In the genomic region with DNA sequence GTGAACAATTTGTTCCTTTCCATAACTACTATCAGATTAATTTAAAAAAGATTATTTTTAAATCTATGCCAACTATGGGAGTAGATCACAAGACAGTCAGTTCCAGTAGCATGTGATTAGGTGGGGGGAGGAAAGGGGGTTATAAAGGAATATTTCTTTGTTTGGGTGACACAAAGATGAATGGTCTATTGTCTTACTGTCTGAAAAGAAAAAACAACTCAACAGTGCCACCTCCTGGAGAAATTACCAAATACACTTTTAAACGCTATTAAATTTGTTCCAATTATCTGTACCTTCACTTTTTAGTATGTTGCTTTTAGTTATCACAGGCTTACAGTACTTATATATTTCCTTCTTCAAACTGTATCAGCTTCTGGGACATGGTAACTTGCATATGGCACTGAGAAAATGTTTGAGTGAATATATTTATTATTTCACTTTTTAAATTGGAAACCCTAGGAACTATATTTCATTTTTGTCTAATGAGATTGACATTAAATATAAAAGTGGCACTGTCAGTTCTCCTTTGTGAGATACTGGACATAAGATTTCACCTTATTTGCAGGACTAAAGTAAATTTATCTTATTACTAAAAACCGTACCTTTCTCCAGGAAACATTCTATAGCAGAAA, we compare ENCODE assay signal across 8 cellular contexts. TPM values are rescaled to one million over a fixed set of nuclear protein-coding genes. Genes with fewer than 3 reads are reported as not detected.
DNase-seq lines count a peak whose midpoint lies in the region; ATAC-seq, FAIRE-seq and TF ChIP-seq lines count a peak whose summit lies in the region.

No MANE protein-coding gene starts in this region.

- H3K4me1 ChIP-seq in keratinocyte (ENCODE audit: control insufficient read depth, extremely low read depth, insufficient read depth, low read length): peaks cover 6% of the 10 kb centered on the region
- peaks cover 14 to 21% of the 10 kb centered on the region in 2 donors for H3K4me1 ChIP-seq in thyroid gland

- H3K79me2 ChIP-seq in keratinocyte (ENCODE audit: control insufficient read depth, insufficient read depth, low read length): no peaks in the 10 kb centered on the region

- BruUV-seq in MCF 10A (replicated peaks; lab: Mats Ljungman, UMichigan): TSS peak; percentile 5

- H2AFZ ChIP-seq in keratinocyte (ENCODE audit: control insufficient read depth, low read length): no peak overlapping the region

- H3K9me1 ChIP-seq in keratinocyte (ENCODE audit: control insufficient read depth, extremely low read depth, insufficient read depth, low read length): no peaks in the 10 kb centered on the region

- no peaks in the 10 kb centered on the region for H4K20me1 ChIP-seq in keratinocyte (ENCODE audit: control insufficient read depth, extremely low read depth, insufficient read depth, low read length)

- WGBS in thyroid gland, 2 donors: 41 to 42% methylated on average over 2 of the region's 2 CpGs

- H3K36me3 ChIP-seq in keratinocyte (ENCODE audit: control insufficient read depth in 2 of 2, extremely low read depth in 1 of 2, insufficient read depth in 2 of 2, low read length in 2 of 2) (peaks cover 0 to 7% of the 10 kb centered on the region in 2 experiments), thyroid gland (peaks cover 8 to 11% of the 10 kb centered on the region in 2 donors)

- FAIRE-seq in keratinocyte (lab: Jason Lieb, UNC): peak; percentile 55

- TF ChIP-seq POLR2A in thyroid gland (IDR thresholded peaks at IDR 0.05): no peak

- H3K4me3 ChIP-seq in keratinocyte (ENCODE audit: control insufficient read depth in 2 of 3, extremely low read depth in 1 of 3, insufficient read depth in 2 of 3, low read depth in 1 of 3, low read length in 3 of 3) (no peak overlapping the region), thyroid gland (replicated peaks in 1 of 3) (no peak overlapping the region)

- CTCF ChIA-PET in MCF 10A (lab: Yijun Ruan, JAX): interaction anchor here (0.6 to 6.5 kb wide), 43 partner anchors 7 to 313 kb away, joined by 3 to 102 read pairs (median 5); a partner anchor contains a TSS

- H3K27me3 Mint-ChIP-seq in MCF 10A (ENCODE audit: insufficient read depth, unreplicated experiment): no peaks in the 10 kb centered on the region

- H3K36me3 Mint-ChIP-seq in MCF 10A (ENCODE audit: insufficient read depth, unreplicated experiment): peaks cover 34% of the 10 kb centered on the region

- intact Hi-C loops in MCF 10A (cut with micrococcal nuclease): loop anchor here (1.0 to 10.0 kb wide), 4 partner anchors 122 to 285 kb away; a partner anchor contains a TSS
- intact Hi-C loops in thyroid gland (cut with DNase I): loop anchor here (5.0 kb wide), 1 partner anchor 117 kb away; a partner anchor contains a TSS

- H3K9ac ChIP-seq in keratinocyte (ENCODE audit: control insufficient read depth, extremely low read depth, insufficient read depth, low read length): no peak overlapping the region

- no peak overlapping the region for H3K4me2 ChIP-seq in keratinocyte (ENCODE audit: control insufficient read depth, extremely low read depth, insufficient read depth, low read depth, low read length)

- no peak overlapping the region for H3K27ac Mint-ChIP-seq in MCF 10A (ENCODE audit: low read depth, unreplicated experiment)

- dilution Hi-C loops in keratinocyte (cut with MboI; ENCODE audit: extremely low pct_ligation_motif_present, low sequenced_read_pairs): no loop called here

- H3K27ac ChIP-seq in keratinocyte (ENCODE audit: control insufficient read depth, insufficient read depth, low read length) (no peak overlapping the region), thyroid gland (no peak overlapping the region)

- no peaks in the 10 kb centered on the region for H3K9me3 Mint-ChIP-seq in MCF 10A (ENCODE audit: unreplicated experiment)

- H3K27me3 ChIP-seq in keratinocyte (ENCODE audit: control insufficient read depth, extremely low read depth, insufficient read depth, low read length) (peaks cover 12% of the 10 kb centered on the region), thyroid gland (no peaks in the 10 kb centered on the region)

- ATAC-seq in HG02678 (IDR thresholded peaks at IDR 0.05; ENCODE audit: unreplicated experiment) (no peak), GM21447 (IDR thresholded peaks at IDR 0.05; ENCODE audit: unreplicated experiment) (no peak)

- peak overlapping the region; percentile 28 for H3K4me3 Mint-ChIP-seq in MCF 10A (ENCODE audit: unreplicated experiment)

- H3K9me3 ChIP-seq in keratinocyte (ENCODE audit: control insufficient read depth, low read depth, low read length): no peaks in the 10 kb centered on the region
- no peaks in the 10 kb centered on the region for H3K9me3 ChIP-seq in thyroid gland

- DNase-seq in DMS 273 treated with DMSO at 0.1 percent for 48 hours (lab: John Stamatoyannopoulos, UW): peak; percentile 29
- peak; percentile 91 for DNase-seq in HT-29 (ENCODE audit: low spot score)
- peak; percentile 87 for DNase-seq in NCI-H82 (lab: John Stamatoyannopoulos, UW)
- DNase-seq in MCF 10A (ENCODE audit: unreplicated experiment): peak; percentile 70
- DNase-seq in keratinocyte (ENCODE audit: low read depth, low spot score): no peak
- DNase-seq in thyroid gland: no peak

- TF ChIP-seq CTCF in MCF 10A (IDR thresholded peaks at IDR 0.05; ENCODE audit: unreplicated experiment) (peak; percentile 56), keratinocyte (optimal IDR thresholded peaks at IDR 0.05 in 1 of 3, IDR thresholded peaks at IDR 0.05 in 1 of 3, conservative IDR thresholded peaks at IDR 0.05 in 1 of 3; ENCODE audit: extremely low read depth in 1 of 3, insufficient read depth in 2 of 3, low read length in 3 of 3) (peak in 1 of 3 experiments; percentile 36), thyroid gland (IDR thresholded peaks at IDR 0.05) (peak in 5 of 6 experiments; percentile 31 to 88 (median 61))

- POLR2A ChIA-PET in MCF 10A (lab: Yijun Ruan, JAX): interaction anchor here (0.6 to 5.1 kb wide), 17 partner anchors 9 to 308 kb away, joined by 3 to 35 read pairs (median 6); a partner anchor contains a TSS

- peaks cover 10% of the 10 kb centered on the region for H3K4me1 Mint-ChIP-seq in MCF 10A (ENCODE audit: insufficient read depth, unreplicated experiment)

RNA-seq across cellular contexts. Expression of a gene that starts 1.7 kb away (rescaled TPM):
- total RNA-seq in HT-29 (2014; rRNA removed; shearing (Covaris generic)): 15.3 and 16.3 TPM in 2 replicates
- 13.3 TPM in 2 replicates for total RNA-seq in MCF 10A (2022)
- 1.3 to 2.8 TPM (median 1.6 TPM) in 3 replicates for polyA plus RNA-seq in keratinocyte
- 25.9 TPM for polyA plus RNA-seq in keratinocyte (2011; ENCODE audit: low read depth)
- 0.92 and 2.3 TPM in 2 replicates for polyA plus RNA-seq in keratinocyte (2011; cell fraction: cytosol; rRNA removed)
- 3.3 and 4.3 TPM in 2 replicates for polyA plus RNA-seq in keratinocyte (2011; cell fraction: nucleus; rRNA removed)
- 2.0 and 12.2 TPM in 2 replicates for polyA plus RNA-seq in keratinocyte (2012; ENCODE audit: low replicate concordance)
- polyA minus RNA-seq in keratinocyte: 5.3 to 9.3 TPM (median 7.2 TPM) in 3 replicates
- polyA minus RNA-seq in keratinocyte (2011; cell fraction: cytosol; rRNA and poly(A)+ RNA removed): 4.6 TPM
- 9.5 and 10.1 TPM in 2 replicates for polyA minus RNA-seq in keratinocyte (2011; cell fraction: nucleus; rRNA and poly(A)+ RNA removed)
- total RNA-seq in thyroid gland: 100 to 1,000 TPM in 3 of 4 donors, 10 to 100 TPM in 1; 65.7 to 152 (median 137) TPM

RNA-seq across cellular contexts. Expression of a gene that starts 26.8 kb away (rescaled TPM):
- 61.2 and 80.9 TPM in 2 replicates for total RNA-seq in HT-29 (2014; rRNA removed; shearing (Covaris generic))
- total RNA-seq in MCF 10A (2022) (109 and 113 TPM in 2 replicates), thyroid gland (10 to 100 TPM; 25.1 to 35.7 (median 28.0) TPM)
- 111 to 150 TPM (median 131 TPM) in 3 replicates for polyA plus RNA-seq in keratinocyte
- polyA plus RNA-seq in keratinocyte (2011; ENCODE audit: low read depth): 24.7 TPM
- 97.8 and 148 TPM in 2 replicates for polyA plus RNA-seq in keratinocyte (2011; cell fraction: cytosol; rRNA removed)
- 79.7 and 90.6 TPM in 2 replicates for polyA plus RNA-seq in keratinocyte (2011; cell fraction: nucleus; rRNA removed)
- polyA plus RNA-seq in keratinocyte (2012; ENCODE audit: low replicate concordance): 85.8 and 91.0 TPM in 2 replicates
- 24.1 to 77.7 TPM (median 57.8 TPM) in 3 replicates for polyA minus RNA-seq in keratinocyte
- 48.9 TPM for polyA minus RNA-seq in keratinocyte (2011; cell fraction: cytosol; rRNA and poly(A)+ RNA removed)
- polyA minus RNA-seq in keratinocyte (2011; cell fraction: nucleus; rRNA and poly(A)+ RNA removed): 14.5 and 24.8 TPM in 2 replicates

Comparison
In these comparisons a context has a peak if more than half of its experiments do, and no peak if none do; other contexts are left out.
1. DNase-seq: peak in DMS 273 treated with DMSO at 0.1 percent for 48 hours (single experiment), HT-29 (single experiment), NCI-H82 (single experiment) and MCF 10A (single experiment); none in keratinocyte (single experiment) and thyroid gland (0 of 2).